15 cellular contexts compared by ENCODE assay signal in the genomic region with DNA sequence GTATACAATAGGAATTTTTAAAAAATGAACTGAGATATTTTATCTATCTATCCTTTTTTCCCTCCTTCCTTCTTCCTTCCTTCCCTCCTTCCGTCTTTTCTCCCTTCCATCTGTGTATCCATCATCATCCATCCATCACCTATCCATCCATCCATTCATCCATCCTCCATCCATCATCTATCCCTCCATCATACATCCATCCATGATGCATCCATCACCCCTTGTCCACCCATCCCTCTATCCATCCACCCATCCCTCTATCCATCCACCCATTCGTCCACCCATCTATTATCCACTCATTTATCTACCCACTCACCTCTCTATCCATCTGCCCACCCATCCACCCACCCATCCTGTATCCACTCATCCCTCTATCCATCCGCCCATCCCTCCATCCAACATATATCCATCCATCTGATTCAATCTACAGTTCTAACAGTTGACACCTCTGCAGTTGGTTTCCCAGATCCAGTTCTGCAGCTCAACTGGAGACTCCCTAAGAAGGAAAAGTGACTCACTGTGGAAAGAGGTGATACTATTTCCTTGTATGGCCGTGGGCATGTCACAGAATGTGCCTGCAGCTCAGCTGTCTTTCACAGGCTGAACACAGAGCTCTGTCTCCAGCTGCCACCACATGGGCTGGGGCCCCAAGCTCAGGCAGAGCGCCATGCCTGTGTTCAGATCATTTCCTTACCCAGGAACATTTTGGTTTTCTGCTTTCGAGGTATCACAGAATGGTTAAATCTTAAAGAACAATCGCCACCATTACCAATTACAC.
A peak's percentile ranks its signal among the peaks of the same experiment; 100 is the strongest.
DNase-seq lines count a peak whose midpoint lies in the region; ATAC-seq and TF ChIP-seq lines count a peak whose summit lies in the region.
"Had no signal": no experiment of that assay in that cellular context is flagged by ENCODE, and none has a peak within 500 bp of the region (broad histone marks: within the 10 kb centered on the region; RNA-seq: fewer than 3 reads in every experiment).

No MANE protein-coding gene starts in this region.

- no peaks in the 10 kb centered on the region for H3K27me3 ChIP-seq in esophagus muscularis mucosa
- no peaks in the 10 kb centered on the region for H3K27me3 ChIP-seq in prostate gland (replicated peaks; ENCODE audit: insufficient read depth)
- no peaks in the 10 kb centered on the region for H3K27me3 ChIP-seq in lower lobe of right lung (ENCODE audit: low read depth)
- H3K27me3 ChIP-seq: MG63, SJSA1, spleen had no signal

- no peak overlapping the region for H3K4me3 ChIP-seq in esophagus muscularis mucosa
- H3K4me3 ChIP-seq in prostate gland, result no peak overlapping the region
- H3K4me3 ChIP-seq in lower lobe of right lung, result no peak overlapping the region
- H3K4me3 ChIP-seq: MG63, SJSA1, spleen had no signal

- 78% methylated on average over 7 of the region's 7 CpGs for WGBS in esophagus muscularis mucosa
- 83% methylated on average over 7 of the region's 7 CpGs for WGBS in prostate gland

- TF ChIP-seq POLR2A in esophagus muscularis mucosa (IDR thresholded peaks at IDR 0.05; ENCODE audit: low read depth) (no peak), prostate gland (IDR thresholded peaks at IDR 0.05) (no peak)

- peak; percentile 54 for TF ChIP-seq EP300 in esophagus muscularis mucosa (IDR thresholded peaks at IDR 0.05)

- TF ChIP-seq CTCF in esophagus muscularis mucosa (IDR thresholded peaks at IDR 0.05) (peak in 1 of 3 experiments; percentile 21), prostate gland (IDR thresholded peaks at IDR 0.05) (peak in 1 of 4 experiments; percentile 9), lower lobe of right lung (IDR thresholded peaks at IDR 0.05) (no peak)

- H3K36me3 ChIP-seq in esophagus muscularis mucosa (no peaks in the 10 kb centered on the region), prostate gland (no peaks in the 10 kb centered on the region), lower lobe of right lung (no peaks in the 10 kb centered on the region)
- H3K36me3 ChIP-seq: MG63, SJSA1, spleen had no signal

- H3K4me1 ChIP-seq in esophagus muscularis mucosa (peaks cover 15 to 70% (median 69%) of the 10 kb centered on the region in 4 donors), prostate gland (replicated peaks) (peaks cover under 1% of the 10 kb centered on the region), lower lobe of right lung (peaks cover 18% of the 10 kb centered on the region)

- H3K9me3 ChIP-seq in esophagus muscularis mucosa (no peaks in the 10 kb centered on the region), prostate gland (no peaks in the 10 kb centered on the region), lower lobe of right lung (no peaks in the 10 kb centered on the region)
- H3K9me3 ChIP-seq: MG63, SJSA1, spleen had no signal

- ATAC-seq in sciatic nerve, result no peak
- ATAC-seq in lower lobe of right lung, result no peak

- H3K27ac ChIP-seq in esophagus muscularis mucosa (replicated peaks in 1 of 4) (peak overlapping the region; percentile 78 to 93 (median 91)), prostate gland (peak overlapping the region; percentile 27 to 33), lower lobe of right lung (no peak overlapping the region)
- H3K27ac ChIP-seq: 22Rv1, SJSA1 had no signal

- intact Hi-C loops in esophagus muscularis mucosa (cut with DNase I) (no loop called here), prostate gland (cut with DNase I) (loop anchor here (10.0 kb wide), 1 partner anchor 115 kb away; no protein-coding TSS in a partner anchor), sciatic nerve (cut with DNase I) (no loop called here), lower lobe of right lung (cut with DNase I) (no loop called here)

- DNase-seq in DMS 273 (lab: John Stamatoyannopoulos, UW; ENCODE audit: unreplicated experiment) (peak; percentile 28), DMS 273 treated with DMSO at 0.1 percent for 48 hours (lab: John Stamatoyannopoulos, UW) (no peak), H4 (ENCODE audit: low spot score) (peak; percentile 14), esophagus muscularis mucosa (ENCODE audit: extremely low spot score) (no peak), prostate gland (ENCODE audit: low spot score) (no peak), sciatic nerve (ENCODE audit: low spot score) (no peak), lower lobe of right lung (no peak), NCI-H524 (lab: John Stamatoyannopoulos, UW) (no peak)
- DNase-seq: activated CD4-positive, alpha-beta T cell treated with anti-CD3 and anti-CD28 coated beads, Interleukin-2, amount 50 U/mL, for 48 hours; DMS153; MG63; NCI-H446; spleen had no signal

Comparison
In these comparisons a context has a peak if more than half of its experiments do, and no peak if none do; other contexts are left out.
1. DNase-seq: peak in DMS 273 (single experiment) and H4 (single experiment); none in DMS 273 treated with DMSO at 0.1 percent for 48 hours (single experiment), esophagus muscularis mucosa (single experiment), prostate gland (single experiment), sciatic nerve (single experiment), lower lobe of right lung (single experiment) and NCI-H524 (0 of 2).